Comparison of ENCODE assay signal across 13 cellular contexts in genomic region chr5:1293416-1293996, GRCh38. TPM values are rescaled to one million over a fixed set of nuclear protein-coding genes. Genes with fewer than 3 reads are reported as not detected.
DNase-seq lines count a peak whose midpoint lies in the region; ATAC-seq and TF ChIP-seq lines count a peak whose summit lies in the region.
"Had no signal": no experiment of that assay in that cellular context is flagged by ENCODE, and none has a peak within 500 bp of the region (broad histone marks: within the 10 kb centered on the region; RNA-seq: fewer than 3 reads in every experiment).

No MANE protein-coding gene starts in this region.

- H3K4me1 ChIP-seq in OCI-LY1 (ENCODE audit: insufficient read depth, low read length, severe bottlenecking) (peaks cover 58% of the 10 kb centered on the region), smooth muscle cell (ENCODE audit: low read depth) (no peaks in the 10 kb centered on the region)
- H3K4me1 ChIP-seq: vagina had no signal

- H3K9ac ChIP-seq in OCI-LY1 (ENCODE audit: low read length) (no peak overlapping the region; the same call in 1 of the 2 replicates), smooth muscle cell (ENCODE audit: low read depth) (no peak overlapping the region)

- no peaks in the 10 kb centered on the region; the same call in 1 of the 2 replicates for H3K79me2 ChIP-seq in OCI-LY1 (ENCODE audit: insufficient read depth, low read length)
- H3K79me2 ChIP-seq in smooth muscle cell (ENCODE audit: low read depth), result no peaks in the 10 kb centered on the region

- no peak overlapping the region for H2AFZ ChIP-seq in OCI-LY1 (ENCODE audit: low read length)
- H2AFZ ChIP-seq in smooth muscle cell (ENCODE audit: low read depth), result no peak overlapping the region

- H3K27me3 ChIP-seq in OCI-LY1 (ENCODE audit: insufficient read depth, low read length) (no peaks in the 10 kb centered on the region), smooth muscle cell (ENCODE audit: low read depth) (peaks cover 46% of the 10 kb centered on the region)
- H3K27me3 ChIP-seq: vagina had no signal

- CTCF ChIA-PET in activated CD4-positive, alpha-beta T cell treated with anti-CD3 and anti-CD28 coated beads, Interleukin-2, amount 10 ng/mL, durations not matched to agents 7 days and 5 days (lab: Charles Lee), result no interaction called here

- DNase-seq in activated CD4-positive, alpha-beta T cell treated with anti-CD3 and anti-CD28 coated beads, Interleukin-2, amount 10 ng/mL, durations not matched to agents 7 days and 5 days, result no peak
- no peak for DNase-seq in activated CD4-positive, alpha-beta T cell treated with anti-CD3 and anti-CD28 coated beads, Interleukin-2, amount 50 U/mL, for 4 hours
- DNase-seq in ecto neural progenitor cell (ENCODE audit: low spot score), result peak; percentile 44
- DNase-seq in posterior vena cava (ENCODE audit: low spot score), result peak; percentile 79
- no peak for DNase-seq in smooth muscle cell (lab: John Stamatoyannopoulos, UW; ENCODE audit: unreplicated experiment)
- DNase-seq in cerebellar cortex (ENCODE audit: low spot score), result no peak
- DNase-seq: activated gamma-delta T cell; mesendoderm; NCI-H226; stimulated activated CD4-positive, alpha-beta T cell treated with anti-CD3 and anti-CD28 coated beads, Interleukin-1b, Interleukin-23, amount 100 ng/mL, for 48 hours had no signal

- H3K9me2 ChIP-seq in OCI-LY1 (ENCODE audit: low read depth, low read length), result no peaks in the 10 kb centered on the region

- no peaks in the 10 kb centered on the region for H3K9me3 ChIP-seq in OCI-LY1 (ENCODE audit: low read length)
- no peaks in the 10 kb centered on the region for H3K9me3 ChIP-seq in smooth muscle cell (replicated peaks; ENCODE audit: low read depth)
- H3K9me3 ChIP-seq: vagina had no signal

- TF ChIP-seq CTCF in OCI-LY1 (IDR thresholded peaks at IDR 0.05; ENCODE audit: low read length) (no peak), smooth muscle cell (IDR thresholded peaks at IDR 0.05; ENCODE audit: borderline replicate concordance, insufficient read depth, poor library complexity, severe bottlenecking) (no peak)

- peak overlapping the region; percentile 81 for H3K4me2 ChIP-seq in OCI-LY1 (ENCODE audit: low read length)
- H3K4me2 ChIP-seq in smooth muscle cell, result no peak overlapping the region

- POLR2A ChIA-PET in activated CD4-positive, alpha-beta T cell treated with anti-CD3 and anti-CD28 coated beads, Interleukin-2, amount 10 ng/mL, durations not matched to agents 7 days and 5 days (lab: Charles Lee), result no interaction called here

- H3F3A ChIP-seq in OCI-LY1 (ENCODE audit: insufficient read depth, low read length) (no peaks in the 10 kb centered on the region), smooth muscle cell (ENCODE audit: low read depth) (no peaks in the 10 kb centered on the region)

- no peaks in the 10 kb centered on the region for H3K27me3 Mint-ChIP-seq in activated CD4-positive, alpha-beta T cell treated with anti-CD3 and anti-CD28 coated beads, Interleukin-2, amount 10 ng/mL, durations not matched to agents 7 days and 5 days

- intact Hi-C loops in posterior vena cava (cut with DNase I), result no loop called here

- H3K9me3 Mint-ChIP-seq in activated CD4-positive, alpha-beta T cell treated with anti-CD3 and anti-CD28 coated beads, Interleukin-2, amount 10 ng/mL, durations not matched to agents 7 days and 5 days, result no peaks in the 10 kb centered on the region

- H3K36me3 Mint-ChIP-seq in activated CD4-positive, alpha-beta T cell treated with anti-CD3 and anti-CD28 coated beads, Interleukin-2, amount 10 ng/mL, durations not matched to agents 7 days and 5 days (ENCODE audit: low read depth), result peaks cover 2% of the 10 kb centered on the region

- peak overlapping the region; percentile 27 for H3K4me3 Mint-ChIP-seq in activated CD4-positive, alpha-beta T cell treated with anti-CD3 and anti-CD28 coated beads, Interleukin-2, amount 10 ng/mL, durations not matched to agents 7 days and 5 days

- ATAC-seq in HG03159 (IDR thresholded peaks at IDR 0.05; ENCODE audit: unreplicated experiment), result no peak

- no peak overlapping the region for H3K27ac Mint-ChIP-seq in activated CD4-positive, alpha-beta T cell treated with anti-CD3 and anti-CD28 coated beads, Interleukin-2, amount 10 ng/mL, durations not matched to agents 7 days and 5 days

- 94% methylated on average over 38 of the region's 42 CpGs for WGBS in smooth muscle cell (ENCODE audit: low lambda C conversion rate)

- H4K20me1 ChIP-seq in OCI-LY1 (ENCODE audit: insufficient read depth, low read length) (no peaks in the 10 kb centered on the region), smooth muscle cell (ENCODE audit: low read depth) (no peaks in the 10 kb centered on the region)

- H3K36me3 ChIP-seq in OCI-LY1 (ENCODE audit: insufficient read depth, low read length) (peaks cover 20% of the 10 kb centered on the region), smooth muscle cell (ENCODE audit: low read depth) (no peaks in the 10 kb centered on the region)
- H3K36me3 ChIP-seq: vagina had no signal

- H3K4me1 Mint-ChIP-seq in activated CD4-positive, alpha-beta T cell treated with anti-CD3 and anti-CD28 coated beads, Interleukin-2, amount 10 ng/mL, durations not matched to agents 7 days and 5 days, result peaks cover 6% of the 10 kb centered on the region

- H3K27ac ChIP-seq in OCI-LY1 (ENCODE audit: low read depth, low read length, poor library complexity, severe bottlenecking) (peak overlapping the region; percentile 83), smooth muscle cell (ENCODE audit: low read depth) (no peak overlapping the region)
- H3K27ac ChIP-seq: vagina had no signal

- H3K4me3 ChIP-seq in OCI-LY1 (ENCODE audit: low read depth, low read length, poor library complexity, severe bottlenecking) (peak overlapping the region; percentile 69), smooth muscle cell (no peak overlapping the region)
- H3K4me3 ChIP-seq: vagina had no signal

RNA-seq across cellular contexts. Expression of gene TERT, which starts 1.4 kb away (rescaled TPM):
- total RNA-seq in activated CD4-positive, alpha-beta T cell treated with anti-CD3 and anti-CD28 coated beads, Interleukin-2, amount 10 ng/mL, durations not matched to agents 7 days and 5 days, result 1 to 10 TPM; 3.4 to 5.6 TPM
- total RNA-seq in posterior vena cava (under 1 TPM in 1 of 2 donors, not detected in 1; 0.14 TPM), smooth muscle cell (not detected in 2 replicates)
- polyA plus RNA-seq in smooth muscle cell, result not detected in 2 replicates
- total RNA-seq: vagina had no signal

RNA-seq across cellular contexts. Expression of gene CLPTM1L, which starts 51.4 kb away (rescaled TPM):
- total RNA-seq in activated CD4-positive, alpha-beta T cell treated with anti-CD3 and anti-CD28 coated beads, Interleukin-2, amount 10 ng/mL, durations not matched to agents 7 days and 5 days, result 100 to 1,000 TPM; 122 to 123 TPM
- 10 to 100 TPM; 56.5 to 65.9 TPM for total RNA-seq in posterior vena cava
- total RNA-seq in smooth muscle cell, result 86.3 and 127 TPM in 2 replicates
- polyA plus RNA-seq in smooth muscle cell, result 125 and 135 TPM in 2 replicates

Comparison
In these comparisons a context has a peak if more than half of its experiments do, and no peak if none do; other contexts are left out.
1. DNase-seq: peak in ecto neural progenitor cell (single experiment) and posterior vena cava (single experiment); none in activated CD4-positive, alpha-beta T cell treated with anti-CD3 and anti-CD28 coated beads, Interleukin-2, amount 10 ng/mL, durations not matched to agents 7 days and 5 days (single experiment), activated CD4-positive, alpha-beta T cell treated with anti-CD3 and anti-CD28 coated beads, Interleukin-2, amount 50 U/mL, for 4 hours (0 of 2), smooth muscle cell (single experiment) and cerebellar cortex (single experiment).